ENCODE assay signal across 14 cellular contexts in the genomic region with DNA sequence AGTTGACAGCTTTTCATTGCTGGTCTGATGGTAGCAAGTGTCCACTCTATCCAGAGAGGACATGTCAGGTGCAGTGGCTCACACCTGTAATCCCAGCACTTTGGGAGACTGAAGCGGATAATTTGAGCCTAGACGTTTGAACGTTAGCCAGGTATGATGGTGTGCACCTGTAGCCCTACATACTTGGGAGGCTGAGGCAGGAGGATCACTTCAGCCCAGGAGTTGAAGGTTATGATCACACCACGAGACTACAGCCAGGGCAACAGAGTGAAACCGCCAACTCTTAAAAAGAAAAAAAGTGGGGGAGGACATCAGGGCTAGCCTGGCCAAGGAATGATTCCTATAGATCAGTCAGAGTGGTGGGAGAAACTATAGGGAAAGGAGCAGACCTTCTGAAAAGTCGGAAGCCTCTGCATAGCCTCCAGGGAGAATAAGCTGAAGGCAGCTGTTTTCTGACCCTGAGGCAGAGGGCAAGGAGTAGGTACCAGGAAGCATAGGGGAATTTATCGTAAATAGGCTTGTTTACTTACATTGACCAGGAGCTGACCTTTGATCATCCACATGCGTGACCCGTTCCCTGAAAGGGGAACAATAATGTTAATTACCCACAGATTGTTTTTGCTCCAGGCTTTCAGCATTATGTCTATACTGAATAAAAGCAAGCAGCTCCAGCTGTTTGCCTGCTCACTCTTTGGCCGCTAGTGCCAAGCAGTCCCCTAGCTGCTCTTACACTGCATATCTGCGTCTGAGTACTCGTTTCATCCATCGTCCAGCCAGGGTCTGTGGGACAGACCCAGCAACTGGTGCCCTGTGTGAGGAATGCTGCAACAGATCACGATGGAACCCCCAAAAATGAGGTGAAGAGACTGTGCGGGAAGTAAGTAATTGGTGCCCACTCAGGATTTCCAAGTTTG.
"Had no signal": no experiment of that assay in that cellular context is flagged by ENCODE, and none has a peak within 500 bp of the region (broad histone marks: within the 10 kb centered on the region; RNA-seq: fewer than 3 reads in every experiment).

No MANE protein-coding gene starts in this region.

- H3K36me3 ChIP-seq: esophagus muscularis mucosa, pancreas had no signal

- H3K27me3 ChIP-seq: esophagus muscularis mucosa had no signal

- H3K27me3 Mint-ChIP-seq: activated naive CD8-positive, alpha-beta T cell had no signal

- H3K4me3 ChIP-seq: esophagus muscularis mucosa, pancreas had no signal

- H3K9me3 Mint-ChIP-seq: activated B cell treated with CpG ODN at 0.5 μM for 24 hours; stimulated activated memory B cell treated with anti-CD40 and anti-IgM and Interleukin-4, amounts not matched to agents 10 μg/mL and 1 μg/mL and 100 μg/mL, for 72 hours had no signal

- H3K27ac ChIP-seq: esophagus muscularis mucosa, pancreas had no signal

- H3K27ac Mint-ChIP-seq: activated naive CD8-positive, alpha-beta T cell; stimulated activated memory B cell treated with anti-CD40 and anti-IgM and Interleukin-4, amounts not matched to agents 10 μg/mL and 1 μg/mL and 100 μg/mL, for 72 hours had no signal

- ATAC-seq: left ventricle myocardium superior; pancreas; stimulated activated memory B cell treated with anti-CD40 and anti-IgM and Interleukin-4, amounts not matched to agents 10 μg/mL and 1 μg/mL and 100 μg/mL, for 72 hours had no signal

- DNase-seq: activated B cell treated with CpG ODN at 0.5 μM for 24 hours; activated CD4-positive, alpha-beta T cell treated with anti-CD3 and anti-CD28 coated beads, Interleukin-2, amount 10 ng/mL, durations not matched to agents 24 days and 14 days; activated CD8-positive, alpha-beta memory T cell treated with anti-CD3 and anti-CD28 coated beads for 24 hours; activated gamma-delta T cell treated with Interleukin-2 at 50 U/mL for 16 hours; amniotic stem cell; hippocampal formation; left ventricle myocardium superior; pancreas; stimulated activated CD4-positive, alpha-beta T cell treated with anti-CD3 and anti-CD28 coated beads, Interleukin-12 subunit alpha, Interleukin-12 subunit beta, amount 100 ng/mL, for 4 hours; stimulated activated CD4-positive, alpha-beta T cell treated with anti-CD3 and anti-CD28 coated beads, Interleukin-2, amount 100 ng/mL, for 24 hours; T-helper 2 cell had no signal

- H3K4me3 Mint-ChIP-seq: activated B cell treated with CpG ODN at 0.5 μM for 24 hours; activated CD4-positive, alpha-beta T cell treated with anti-CD3 and anti-CD28 coated beads, Interleukin-2, amount 10 ng/mL, durations not matched to agents 24 days and 14 days; activated naive CD8-positive, alpha-beta T cell; stimulated activated memory B cell treated with anti-CD40 and anti-IgM and Interleukin-4, amounts not matched to agents 10 μg/mL and 1 μg/mL and 100 μg/mL, for 72 hours had no signal

- H3K36me3 Mint-ChIP-seq: stimulated activated memory B cell treated with anti-CD40 and anti-IgM and Interleukin-4, amounts not matched to agents 10 μg/mL and 1 μg/mL and 100 μg/mL, for 72 hours had no signal
